9 cellular contexts compared by ENCODE assay signal in the genomic region with DNA sequence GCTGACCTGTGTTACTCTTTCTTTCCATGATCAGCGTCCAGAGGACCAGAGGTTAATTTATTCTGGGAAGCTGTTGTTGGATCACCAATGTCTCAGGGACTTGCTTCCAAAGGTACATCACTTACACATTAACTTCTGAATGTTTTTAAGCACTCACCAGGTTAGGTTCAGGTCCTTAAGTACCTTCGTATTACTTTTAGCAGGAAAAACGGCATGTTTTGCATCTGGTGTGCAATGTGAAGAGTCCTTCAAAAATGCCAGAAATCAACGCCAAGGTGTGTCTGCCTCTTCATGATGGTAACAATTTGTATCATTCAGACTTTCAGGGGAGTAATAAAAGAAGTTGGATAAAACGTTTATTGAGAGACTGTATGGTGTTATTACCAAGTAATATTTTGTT. TPM values are rescaled to one million over a fixed set of nuclear protein-coding genes. Genes with fewer than 3 reads are reported as not detected.
A peak's percentile ranks its signal among the peaks of the same experiment; 100 is the strongest.
DNase-seq lines count a peak whose midpoint lies in the region; ATAC-seq and TF ChIP-seq lines count a peak whose summit lies in the region.
"Had no signal": no experiment of that assay in that cellular context is flagged by ENCODE, and none has a peak within 500 bp of the region (broad histone marks: within the 10 kb centered on the region; RNA-seq: fewer than 3 reads in every experiment).

No MANE protein-coding gene starts in this region.

- no peak for DNase-seq in AG04450 (ENCODE audit: low read depth, low spot score)
- DNase-seq in HFF-Myc (ENCODE audit: extremely low read depth, low read depth), result no peak
- no peak for DNase-seq in MCF 10A (ENCODE audit: unreplicated experiment)
- no peak for DNase-seq in naive thymus-derived CD8-positive, alpha-beta T cell
- DNase-seq in HCEC 1CT, result no peak
- DNase-seq in NCI-H146 (lab: John Stamatoyannopoulos, UW), result no peak
- DNase-seq: SIG-M5 had no signal

- H3K4me3 Mint-ChIP-seq in MCF 10A (ENCODE audit: unreplicated experiment), result peak overlapping the region; percentile 99
- peak overlapping the region; percentile 39 to 99 (median 75) for H3K4me3 Mint-ChIP-seq in naive thymus-derived CD8-positive, alpha-beta T cell

- BruUV-seq in MCF 10A (replicated peaks; lab: Mats Ljungman, UMichigan), result no TSS peak

- CTCF ChIA-PET in AG04450 (lab: Charles Lee), result no interaction called here
- CTCF ChIA-PET in MCF 10A (lab: Yijun Ruan, JAX), result interaction anchor here (0.7 to 1.5 kb wide), 2 partner anchors 11 to 142 kb away, joined by 4 to 5 read pairs; no protein-coding TSS in a partner anchor

- H3K27ac ChIP-seq in AG04450 (ENCODE audit: low read depth, low read length), result no peak overlapping the region

- H3K9me3 ChIP-seq in AG04450 (ENCODE audit: control insufficient read depth, insufficient read depth, low read length), result peaks cover 8% of the 10 kb centered on the region; the same call in 1 of the 2 replicates

- no peak for ATAC-seq in naive thymus-derived CD8-positive, alpha-beta T cell
- ATAC-seq in GM18861 (IDR thresholded peaks at IDR 0.05; ENCODE audit: unreplicated experiment), result no peak
- no peak for ATAC-seq in GM21825 (IDR thresholded peaks at IDR 0.05; ENCODE audit: unreplicated experiment)

- no peaks in the 10 kb centered on the region for H3K9me3 Mint-ChIP-seq in MCF 10A (ENCODE audit: unreplicated experiment)
- no peaks in the 10 kb centered on the region for H3K9me3 Mint-ChIP-seq in naive thymus-derived CD8-positive, alpha-beta T cell

- H3K27me3 ChIP-seq in AG04450 (ENCODE audit: control insufficient read depth, insufficient read depth, low read length), result no peaks in the 10 kb centered on the region

- peaks cover 8% of the 10 kb centered on the region for H3K4me1 Mint-ChIP-seq in MCF 10A (ENCODE audit: insufficient read depth, unreplicated experiment)
- peaks cover 37 to 82% (median 69%) of the 10 kb centered on the region in 4 donors for H3K4me1 Mint-ChIP-seq in naive thymus-derived CD8-positive, alpha-beta T cell

- peak overlapping the region; percentile 98 for H3K4me3 ChIP-seq in AG04450 (ENCODE audit: low read depth, low read length)
- peak overlapping the region; percentile 100 for H3K4me3 ChIP-seq in HFF-Myc (replicated peaks; ENCODE audit: low read depth, low read length)

- peaks cover 86% of the 10 kb centered on the region for H3K36me3 Mint-ChIP-seq in MCF 10A (ENCODE audit: insufficient read depth, unreplicated experiment)
- H3K36me3 Mint-ChIP-seq in naive thymus-derived CD8-positive, alpha-beta T cell, result peaks cover 0 to 59% (median 29%) of the 10 kb centered on the region in 3 donors

- no peaks in the 10 kb centered on the region for H3K27me3 Mint-ChIP-seq in MCF 10A (ENCODE audit: insufficient read depth, unreplicated experiment)
- no peaks in the 10 kb centered on the region for H3K27me3 Mint-ChIP-seq in naive thymus-derived CD8-positive, alpha-beta T cell

- POLR2A ChIA-PET in AG04450 (lab: Yijun Ruan, JAX), result interaction anchor here (0.6 kb wide), 1 partner anchor 66 kb away, joined by 4 read pairs; no protein-coding TSS in a partner anchor
- POLR2A ChIA-PET in MCF 10A (lab: Yijun Ruan, JAX), result interaction anchor here (1.0 to 4.0 kb wide), 2 partner anchors 64 to 251 kb away, joined by 3 to 28 read pairs; a partner anchor contains a TSS
- POLR2A ChIA-PET in naive thymus-derived CD8-positive, alpha-beta T cell (lab: Charles Lee), result interaction anchor here (0.6 to 4.4 kb wide), 6 partner anchors 17 to 312 kb away, joined by 3 to 35 read pairs (median 3); a partner anchor contains a TSS

- no peak for TF ChIP-seq CTCF in AG04450 (IDR thresholded peaks at IDR 0.05; ENCODE audit: low read depth, low read length)
- no peak for TF ChIP-seq CTCF in HFF-Myc (IDR thresholded peaks at IDR 0.05; ENCODE audit: low read depth, low read length, missing control alignments)
- no peak for TF ChIP-seq CTCF in MCF 10A (IDR thresholded peaks at IDR 0.05; ENCODE audit: unreplicated experiment)

- intact Hi-C loops in MCF 10A (cut with micrococcal nuclease), result loop anchor here (10.0 kb wide), 1 partner anchor 230 kb away; no protein-coding TSS in a partner anchor

- peak overlapping the region; percentile 1 for H3K27ac Mint-ChIP-seq in MCF 10A (ENCODE audit: low read depth, unreplicated experiment)
- H3K27ac Mint-ChIP-seq in naive thymus-derived CD8-positive, alpha-beta T cell, result peak overlapping the region; percentile 68 to 96 (median 88)

RNA-seq across cellular contexts. Expression of a gene that starts 3.3 kb away (rescaled TPM):
- 207 and 215 TPM in 2 replicates for polyA plus RNA-seq in AG04450 (2011; rRNA removed)
- polyA minus RNA-seq in AG04450 (2011; rRNA and poly(A)+ RNA removed), result 243 and 282 TPM in 2 replicates
- 201 and 242 TPM in 2 replicates for total RNA-seq in MCF 10A (2022)
- 100 to 1,000 TPM; 190 to 214 TPM for total RNA-seq in naive thymus-derived CD8-positive, alpha-beta T cell
- polyA plus RNA-seq in naive thymus-derived CD8-positive, alpha-beta T cell, result 10 to 100 TPM; 43.8 to 88.6 (median 57.6) TPM

RNA-seq across cellular contexts. Expression of a gene that starts 26.5 kb away (rescaled TPM):
- 0.09 and 0.17 TPM in 2 replicates for polyA plus RNA-seq in AG04450 (2011; rRNA removed)
- not detected in 2 replicates for polyA minus RNA-seq in AG04450 (2011; rRNA and poly(A)+ RNA removed)
- total RNA-seq in MCF 10A (2022), result not detected in 2 replicates
- total RNA-seq in naive thymus-derived CD8-positive, alpha-beta T cell, result under 1 TPM in 1 of 2 experiments, not detected in 1; 0.27 TPM
- under 1 TPM in 2 of 3 donors, not detected in 1; 0.20 to 0.21 TPM for polyA plus RNA-seq in naive thymus-derived CD8-positive, alpha-beta T cell

RNA-seq across cellular contexts. Expression of a gene that starts 54.2 kb away (rescaled TPM):
- polyA plus RNA-seq in AG04450 (2011; rRNA removed), result 9.2 and 13.1 TPM in 2 replicates
- 37.2 and 38.1 TPM in 2 replicates for polyA minus RNA-seq in AG04450 (2011; rRNA and poly(A)+ RNA removed)
- 8.0 and 14.5 TPM in 2 replicates for total RNA-seq in MCF 10A (2022)
- total RNA-seq in naive thymus-derived CD8-positive, alpha-beta T cell, result 100 to 1,000 TPM; 474 to 488 TPM
- 100 to 1,000 TPM in 1 of 3 donors, 10 to 100 TPM in 2; 70.4 to 137 (median 80.0) TPM for polyA plus RNA-seq in naive thymus-derived CD8-positive, alpha-beta T cell

Comparison
In these comparisons a context has a peak if more than half of its experiments do, and no peak if none do; other contexts are left out.
1. RNA of a gene that starts 54.2 kb away (total RNA-seq): 474 to 488 TPM in naive thymus-derived CD8-positive, alpha-beta T cell; 8.0 to 14.5 TPM in MCF 10A; every median in the first group is over 10 times any median in the second.